In the genomic region with DNA sequence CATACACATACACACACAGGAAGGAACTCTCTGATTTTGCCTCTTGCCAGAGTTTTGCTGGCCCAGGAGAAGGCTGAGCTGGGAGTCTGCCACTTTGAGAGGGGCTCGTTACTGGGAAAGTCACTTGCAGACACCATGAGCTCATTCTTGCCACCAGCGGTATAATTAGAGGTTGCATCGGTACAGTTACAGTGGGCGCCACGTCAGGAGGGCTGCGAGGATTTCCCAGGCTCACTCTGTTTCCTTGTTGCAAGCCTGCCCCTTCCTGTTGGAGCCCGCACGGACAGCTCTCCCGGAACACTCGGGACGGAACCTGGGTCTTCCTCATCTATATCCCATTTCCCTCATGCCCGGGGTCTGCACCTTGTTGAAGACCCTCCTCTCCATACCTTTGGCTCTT, we compare ENCODE assay signal across 15 cellular contexts.
"Had no signal": no experiment of that assay in that cellular context is flagged by ENCODE, and none has a peak within 500 bp of the region (broad histone marks: within the 10 kb centered on the region; RNA-seq: fewer than 3 reads in every experiment).

No MANE protein-coding gene starts in this region.

- H3K27ac Mint-ChIP-seq: activated CD4-positive, alpha-beta T cell treated with anti-CD3 and anti-CD28 coated beads, Interleukin-2, amount 10 ng/mL, durations not matched to agents 7 days and 5 days; activated CD8-positive, alpha-beta T cell treated with anti-CD3 and anti-CD28 coated beads, Interleukin-2, amount 10 ng/mL, durations not matched to agents 7 days and 5 days; activated naive CD4-positive, alpha-beta T cell treated with anti-CD3 and anti-CD28 coated beads, Interleukin-2, amount 10 ng/mL, durations not matched to agents 7 days and 5 days; activated naive CD8-positive, alpha-beta T cell treated with anti-CD3 and anti-CD28 coated beads, Interleukin-2, amount 50 U/mL, for 24 hours; nephron progenitor cell had no signal

- H3K27me3 ChIP-seq: thyroid gland had no signal

- H3K4me3 Mint-ChIP-seq: activated CD4-positive, alpha-beta T cell treated with anti-CD3 and anti-CD28 coated beads, Interleukin-2, amount 10 ng/mL, durations not matched to agents 7 days and 5 days; activated CD8-positive, alpha-beta T cell treated with anti-CD3 and anti-CD28 coated beads, Interleukin-2, amount 10 ng/mL, durations not matched to agents 7 days and 5 days; activated naive CD8-positive, alpha-beta T cell treated with anti-CD3 and anti-CD28 coated beads, Interleukin-2, amount 50 U/mL, for 24 hours had no signal

- H3K36me3 Mint-ChIP-seq: activated naive CD4-positive, alpha-beta T cell treated with anti-CD3 and anti-CD28 coated beads, Interleukin-2, amount 10 ng/mL, durations not matched to agents 7 days and 5 days had no signal

- DNase-seq: activated effector memory CD4-positive, alpha-beta T cell treated with Interleukin-2 at 50 U/mL for 16 hours; activated naive CD8-positive, alpha-beta T cell treated with anti-CD3 and anti-CD28 coated beads, Interleukin-2, amount 50 U/mL, for 24 hours; brain microvascular endothelial cell; central memory CD4-positive, alpha-beta T cell; foreskin melanocyte; hippocampal formation; lower lobe of right lung; stimulated activated CD4-positive, alpha-beta T cell treated with anti-CD3 and anti-CD28 coated beads, Interleukin-1b, Interleukin-23, amount 100 ng/mL, for 48 hours; stimulated activated CD8-positive, alpha-beta memory T cell treated with anti-CD3 and anti-CD28 coated beads, Interleukin-4, amount 100 ng/mL, for 48 hours; thyroid gland had no signal

- H3K9me3 ChIP-seq: lower lobe of right lung, thyroid gland had no signal

- H3K36me3 ChIP-seq: brain microvascular endothelial cell, lower lobe of right lung, thyroid gland had no signal

- H3K9me3 Mint-ChIP-seq: activated CD4-positive, alpha-beta T cell treated with anti-CD3 and anti-CD28 coated beads, Interleukin-2, amount 10 ng/mL, durations not matched to agents 7 days and 5 days; activated naive CD4-positive, alpha-beta T cell treated with anti-CD3 and anti-CD28 coated beads, Interleukin-2, amount 10 ng/mL, durations not matched to agents 7 days and 5 days; activated naive CD8-positive, alpha-beta T cell treated with anti-CD3 and anti-CD28 coated beads, Interleukin-2, amount 50 U/mL, for 24 hours; nephron progenitor cell had no signal

- ATAC-seq: activated CD4-positive, CD25-positive, alpha-beta regulatory T cell treated with anti-CD3 and anti-CD28 coated beads, Interleukin-2, amount 50 U/mL, for 24 hours; activated CD8-positive, alpha-beta T cell treated with anti-CD3 and anti-CD28 coated beads, Interleukin-2, amount 10 ng/mL, durations not matched to agents 7 days and 5 days; lower lobe of right lung had no signal

- H3K4me3 ChIP-seq: lower lobe of right lung, thyroid gland had no signal

- H3K27ac ChIP-seq: brain microvascular endothelial cell, lower lobe of right lung, thyroid gland had no signal
